ENCODE assay signal across 8 cellular contexts in genomic region chr1:212070720-212071302, GRCh38. TPM values are rescaled to one million over a fixed set of nuclear protein-coding genes. Genes with fewer than 3 reads are reported as not detected.
DNase-seq lines count a peak whose midpoint lies in the region; ATAC-seq, FAIRE-seq and TF ChIP-seq lines count a peak whose summit lies in the region.

No MANE protein-coding gene starts in this region.

- no peaks in the 10 kb centered on the region for H3K4me1 Mint-ChIP-seq in naive B cell
- H3K4me1 Mint-ChIP-seq in activated T-helper 2 cell treated with anti-CD3 and anti-CD28 coated beads, Interferon-gamma antibody, Interleukin-2, Interleukin-4, amounts not matched to agents 10 μg/mL and 5 μg/mL and 100 μg/mL, durations not matched to agents 14 hours and 24 hours and 36 hours (ENCODE audit: low read depth), result peaks cover 4% of the 10 kb centered on the region

- DNase-seq in AG09319 (ENCODE audit: extremely low read depth, low read depth) (peak; percentile 36), GM13977 (ENCODE audit: low spot score) (peak; percentile 27), RCC 7860 (ENCODE audit: low spot score) (peak; percentile 20), epidermal melanocyte (ENCODE audit: insufficient read length, low spot score) (peak; percentile 39), naive B cell (peak; percentile 25)
- no peak for DNase-seq in activated CD4-positive, CD25-positive, alpha-beta regulatory T cell treated with anti-CD3 and anti-CD28 coated beads, Interleukin-2, amount 50 U/mL, for 72 hours
- no peak for DNase-seq in activated T-helper 2 cell treated with anti-CD3 and anti-CD28 coated beads, Interferon-gamma antibody, Interleukin-2, Interleukin-4, amounts not matched to agents 10 μg/mL and 5 μg/mL and 100 μg/mL, durations not matched to agents 14 hours and 24 hours and 36 hours (ENCODE audit: low spot score)

- H3K4me3 Mint-ChIP-seq in naive B cell, result no peak overlapping the region
- no peak overlapping the region for H3K4me3 Mint-ChIP-seq in activated T-helper 2 cell treated with anti-CD3 and anti-CD28 coated beads, Interferon-gamma antibody, Interleukin-2, Interleukin-4, amounts not matched to agents 10 μg/mL and 5 μg/mL and 100 μg/mL, durations not matched to agents 14 hours and 24 hours and 36 hours (ENCODE audit: low read depth)

- ATAC-seq in naive B cell (ENCODE audit: low read depth in 2 of 2) (peak; percentile 49 to 63), HG02981 (IDR thresholded peaks at IDR 0.05; ENCODE audit: unreplicated experiment) (no peak)

- H3K9me3 Mint-ChIP-seq in naive B cell, result no peaks in the 10 kb centered on the region
- no peaks in the 10 kb centered on the region for H3K9me3 Mint-ChIP-seq in activated T-helper 2 cell treated with anti-CD3 and anti-CD28 coated beads, Interferon-gamma antibody, Interleukin-2, Interleukin-4, amounts not matched to agents 10 μg/mL and 5 μg/mL and 100 μg/mL, durations not matched to agents 14 hours and 24 hours and 36 hours

- TF ChIP-seq CTCF in AG09319 (IDR thresholded peaks at IDR 0.05; ENCODE audit: low read depth, low read length) (peak; percentile 75), GM13977 (IDR thresholded peaks at IDR 0.05; ENCODE audit: extremely low read depth, insufficient read depth, missing control alignments) (peak; percentile 68)

- in situ Hi-C loops in GM13977 (cut with MboI; ENCODE audit: low pct_unique_long_range_greater_than_20kb, low sequenced_read_pairs, unreplicated experiment), result loop anchor here (10.0 kb wide), 1 partner anchor 284 kb away; no protein-coding TSS in a partner anchor

- intact Hi-C loops in activated T-helper 2 cell treated with anti-CD3 and anti-CD28 coated beads, Interferon-gamma antibody, Interleukin-2, Interleukin-4, amounts not matched to agents 10 μg/mL and 5 μg/mL and 100 μg/mL, durations not matched to agents 14 hours and 24 hours and 36 hours (cut with micrococcal nuclease), result loop anchor here (1.0 to 5.0 kb wide), 3 partner anchors 51 to 297 kb away; no protein-coding TSS in a partner anchor

- H3K27ac Mint-ChIP-seq in naive B cell, result no peak overlapping the region
- H3K27ac Mint-ChIP-seq in activated T-helper 2 cell treated with anti-CD3 and anti-CD28 coated beads, Interferon-gamma antibody, Interleukin-2, Interleukin-4, amounts not matched to agents 10 μg/mL and 5 μg/mL and 100 μg/mL, durations not matched to agents 14 hours and 24 hours and 36 hours, result no peak overlapping the region

- peak; percentile 58 for FAIRE-seq in RCC 7860 (lab: Jason Lieb, UNC)

- no peaks in the 10 kb centered on the region for H3K36me3 Mint-ChIP-seq in naive B cell
- H3K36me3 Mint-ChIP-seq in activated T-helper 2 cell treated with anti-CD3 and anti-CD28 coated beads, Interferon-gamma antibody, Interleukin-2, Interleukin-4, amounts not matched to agents 10 μg/mL and 5 μg/mL and 100 μg/mL, durations not matched to agents 14 hours and 24 hours and 36 hours (ENCODE audit: low read depth), result peaks cover 79% of the 10 kb centered on the region

- H3K27me3 Mint-ChIP-seq in naive B cell, result no peaks in the 10 kb centered on the region
- no peaks in the 10 kb centered on the region for H3K27me3 Mint-ChIP-seq in activated T-helper 2 cell treated with anti-CD3 and anti-CD28 coated beads, Interferon-gamma antibody, Interleukin-2, Interleukin-4, amounts not matched to agents 10 μg/mL and 5 μg/mL and 100 μg/mL, durations not matched to agents 14 hours and 24 hours and 36 hours (ENCODE audit: low read depth)

RNA-seq across cellular contexts. Expression of gene DTL, which starts 35.3 kb away (rescaled TPM):
- polyA plus RNA-seq in naive B cell (ENCODE audit: low read depth in 6 of 6), result 1 to 10 TPM in 1 of 6 donors, under 1 TPM in 4, not detected in 1; 0.17 to 1.2 (median 0.71) TPM
- 73.9 and 77.0 TPM in 2 replicates for total RNA-seq in activated T-helper 2 cell treated with anti-CD3 and anti-CD28 coated beads, Interferon-gamma antibody, Interleukin-2, Interleukin-4, amounts not matched to agents 10 μg/mL and 5 μg/mL and 100 μg/mL, durations not matched to agents 14 hours and 24 hours and 36 hours

RNA-seq across cellular contexts. Expression of gene INTS7, which starts 35.5 kb away (rescaled TPM):
- polyA plus RNA-seq in naive B cell (ENCODE audit: low read depth in 6 of 6), result 10 to 100 TPM in 2 of 6 donors, 1 to 10 TPM in 4; 5.8 to 13.4 (median 8.4) TPM
- total RNA-seq in activated T-helper 2 cell treated with anti-CD3 and anti-CD28 coated beads, Interferon-gamma antibody, Interleukin-2, Interleukin-4, amounts not matched to agents 10 μg/mL and 5 μg/mL and 100 μg/mL, durations not matched to agents 14 hours and 24 hours and 36 hours, result 33.3 and 33.8 TPM in 2 replicates

Comparison
In these comparisons a context has a peak if more than half of its experiments do, and no peak if none do; other contexts are left out.
1. DNase-seq: peak in AG09319 (single experiment), GM13977 (single experiment), RCC 7860 (single experiment), epidermal melanocyte (single experiment) and naive B cell (single experiment); none in activated CD4-positive, CD25-positive, alpha-beta regulatory T cell treated with anti-CD3 and anti-CD28 coated beads, Interleukin-2, amount 50 U/mL, for 72 hours (single experiment) and activated T-helper 2 cell treated with anti-CD3 and anti-CD28 coated beads, Interferon-gamma antibody, Interleukin-2, Interleukin-4, amounts not matched to agents 10 μg/mL and 5 μg/mL and 100 μg/mL, durations not matched to agents 14 hours and 24 hours and 36 hours (single experiment).